Comparison of ENCODE assay signal across 6 cellular contexts in genomic region chr1:151884879-151885278, GRCh38. TPM values are rescaled to one million over a fixed set of nuclear protein-coding genes. Genes with fewer than 3 reads are reported as not detected.
"Had no signal": no experiment of that assay in that cellular context is flagged by ENCODE, and none has a peak within 500 bp of the region (broad histone marks: within the 10 kb centered on the region; RNA-seq: fewer than 3 reads in every experiment).

No MANE protein-coding gene starts in this region.

RNA-seq across cellular contexts. Expression of gene THEM5, which starts 31.4 kb away (rescaled TPM):
- total RNA-seq: M059J, PC-9, Right ventricle myocardium superior, RPMI7951, SJSA1 had no signal
- polyA plus RNA-seq: SK-N-SH had no signal

RNA-seq across cellular contexts. Expression of gene C2CD4D, which starts 45.3 kb away (rescaled TPM):
- total RNA-seq: M059J, Right ventricle myocardium superior, RPMI7951, SJSA1 had no signal
- polyA plus RNA-seq: SK-N-SH had no signal

RNA-seq across cellular contexts. Expression of gene RORC, which starts 53.3 kb away (rescaled TPM):
- total RNA-seq: M059J, RPMI7951, SJSA1 had no signal
- polyA plus RNA-seq: SK-N-SH had no signal
